Comparison of ENCODE assay signal across 9 cellular contexts in genomic region chr12:89544730-89545184, GRCh38. TPM values are rescaled to one million over a fixed set of nuclear protein-coding genes. Genes with fewer than 3 reads are reported as not detected.
DNase-seq lines count a peak whose midpoint lies in the region; TF ChIP-seq lines count a peak whose summit lies in the region.
"Had no signal": no experiment of that assay in that cellular context is flagged by ENCODE, and none has a peak within 500 bp of the region (broad histone marks: within the 10 kb centered on the region; RNA-seq: fewer than 3 reads in every experiment).

No MANE protein-coding gene starts in this region.

- H3K36me3 ChIP-seq in BE2C, result no peaks in the 10 kb centered on the region
- no peaks in the 10 kb centered on the region for H3K36me3 ChIP-seq in liver (ENCODE audit: control insufficient read depth in 4 of 4, insufficient read depth in 3 of 4, low read depth in 1 of 4, low read length in 3 of 4)
- H3K36me3 ChIP-seq in vagina, result no peaks in the 10 kb centered on the region

- peak; percentile 57 to 71 for TF ChIP-seq RAD21 in liver (IDR thresholded peaks at IDR 0.05)

- WGBS in liver, result 21% methylated on average over 5 of the region's 5 CpGs

- H3K4me3 ChIP-seq in BE2C (ENCODE audit: low read depth, low read length), result no peak overlapping the region
- H3K4me3 ChIP-seq in astrocyte of the spinal cord (ENCODE audit: low read depth, low read length), result no peak overlapping the region
- H3K4me3 ChIP-seq in liver (ENCODE audit: low read depth in 1 of 3, low read length in 3 of 3), result no peak overlapping the region
- no peak overlapping the region for H3K4me3 ChIP-seq in vagina

- in situ Hi-C loops in astrocyte of the spinal cord (cut with HindIII; ENCODE audit: low sequenced_read_pairs), result no loop called here

- TF ChIP-seq CTCF in BE2C (IDR thresholded peaks at IDR 0.05; ENCODE audit: low read depth, low read length) (no peak), astrocyte of the spinal cord (IDR thresholded peaks at IDR 0.05; ENCODE audit: low read depth, low read length) (no peak), liver (IDR thresholded peaks at IDR 0.05; ENCODE audit: low read depth, low read length, missing input control) (no peak), vagina (IDR thresholded peaks at IDR 0.05) (no peak)

- no peak overlapping the region for H3K27ac ChIP-seq in liver (ENCODE audit: low read depth in 1 of 2, low read length in 2 of 2)
- H3K27ac ChIP-seq in vagina, result no peak overlapping the region
- H3K27ac ChIP-seq: KMS-11 had no signal

- peak overlapping the region in 1 of 2 donors; percentile 26 for H3K9ac ChIP-seq in liver (ENCODE audit: low read depth in 1 of 2, low read length in 2 of 2)
- H3K9ac ChIP-seq: KMS-11 had no signal

- DNase-seq in BE2C, result peak; percentile 63
- peak; percentile 67 for DNase-seq in NCI-H1092 (lab: John Stamatoyannopoulos, UW)
- peak; percentile 54 for DNase-seq in astrocyte of the spinal cord (ENCODE audit: low read depth, low spot score)
- no peak for DNase-seq in vagina (ENCODE audit: extremely low spot score in 2 of 2)
- no peak for DNase-seq in putamen (ENCODE audit: low spot score)
- no peak for DNase-seq in stimulated activated CD4-positive, alpha-beta T cell treated with anti-CD3 and anti-CD28 coated beads, Interleukin-2, amount 100 ng/mL, for 48 hours
- no peak for DNase-seq in RKO (ENCODE audit: low spot score)

- H3K27me3 ChIP-seq in BE2C, result no peaks in the 10 kb centered on the region
- no peaks in the 10 kb centered on the region for H3K27me3 ChIP-seq in liver (ENCODE audit: control insufficient read depth in 4 of 4, insufficient read depth in 4 of 4, low read length in 3 of 4)
- no peaks in the 10 kb centered on the region for H3K27me3 ChIP-seq in vagina

- H3K9me3 ChIP-seq in BE2C (no peaks in the 10 kb centered on the region), liver (ENCODE audit: control insufficient read depth in 4 of 4, low read length in 3 of 4) (no peaks in the 10 kb centered on the region), vagina (no peaks in the 10 kb centered on the region)

- H3K4me1 ChIP-seq in BE2C (peaks cover 6% of the 10 kb centered on the region; the same call in 1 of the 2 replicates), liver (ENCODE audit: control insufficient read depth in 4 of 4, insufficient read depth in 4 of 4, low read length in 3 of 4) (peaks cover 0 to 14% (median 9%) of the 10 kb centered on the region in 4 donors), vagina (peaks cover 20% of the 10 kb centered on the region)

- intact Hi-C loops in vagina (cut with DNase I), result loop anchor here (10.0 kb wide), 1 partner anchor 1410 kb away; the partner anchor contains the start of gene CCER1

- no peak for TF ChIP-seq POLR2A in vagina (IDR thresholded peaks at IDR 0.05)

TF ChIP-seq in liver, 16 proteins besides CTCF, POLR2A, EP300 and RAD21:
- TF ChIP-seq HNF4A (conservative IDR thresholded peaks at IDR 0.05) (peak; percentile 36 to 39), NR2F2 (IDR thresholded peaks at IDR 0.05) (peak; percentile 51), RXRA (IDR thresholded peaks at IDR 0.05) (peak; percentile 49), EGR1 (IDR thresholded peaks at IDR 0.05; ENCODE audit: low read depth in 2 of 2) (no peak)
TF ChIP-seq in liver: peak in this region for 3.

RNA-seq across cellular contexts. Expression of gene POC1B, which starts 18.9 kb away (rescaled TPM):
- polyA plus RNA-seq in BE2C (2012; ENCODE audit: insufficient read depth, insufficient read length, low read depth), result 7.4 TPM
- total RNA-seq in liver (10 to 100 TPM in 1 of 2 donors, 1 to 10 TPM in 1; 10.0 to 28.2 TPM), vagina (18.9 TPM)
- polyA plus RNA-seq in liver, result 1 to 10 TPM; 5.0 to 5.2 TPM

RNA-seq across cellular contexts. Expression of gene GALNT4, which starts 20.2 kb away (rescaled TPM):
- 0.14 TPM for polyA plus RNA-seq in BE2C (2012; ENCODE audit: insufficient read depth, insufficient read length, low read depth)
- total RNA-seq in liver (10 to 100 TPM in 1 of 2 donors, 1 to 10 TPM in 1; 8.6 to 17.1 TPM), vagina (0.49 TPM)
- 1 to 10 TPM; 1.7 to 2.7 TPM for polyA plus RNA-seq in liver

Comparison
In these comparisons a context has a peak if more than half of its experiments do, and no peak if none do; other contexts are left out.
1. DNase-seq: peak in BE2C (single experiment), NCI-H1092 (single experiment) and astrocyte of the spinal cord (single experiment); none in vagina (0 of 2), putamen (single experiment), stimulated activated CD4-positive, alpha-beta T cell treated with anti-CD3 and anti-CD28 coated beads, Interleukin-2, amount 100 ng/mL, for 48 hours (0 of 2) and RKO (single experiment).